ENCODE assay signal across 10 cellular contexts in the genomic region with DNA sequence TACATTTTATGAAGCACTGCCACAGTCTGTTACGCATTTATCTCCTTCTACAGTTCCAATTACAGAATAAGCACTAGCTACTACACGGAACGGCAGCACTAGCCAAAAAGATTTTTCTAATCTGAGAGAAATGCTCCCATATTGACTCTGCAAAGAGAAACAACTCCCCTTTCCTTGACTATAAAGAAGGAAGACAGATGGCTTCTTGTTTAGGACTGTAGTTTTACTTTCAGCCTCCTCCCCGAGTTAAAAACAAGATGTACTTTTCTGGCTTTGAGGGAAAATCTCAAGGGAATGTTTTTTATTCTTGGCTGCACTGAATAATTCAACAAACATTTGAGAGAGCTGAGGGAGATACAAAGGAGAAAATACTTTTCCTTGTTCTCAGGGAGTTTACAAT. TPM values are rescaled to one million over a fixed set of nuclear protein-coding genes. Genes with fewer than 3 reads are reported as not detected.
A peak's percentile ranks its signal among the peaks of the same experiment; 100 is the strongest.
DNase-seq lines count a peak whose midpoint lies in the region; ATAC-seq, FAIRE-seq and TF ChIP-seq lines count a peak whose summit lies in the region.
"Had no signal": no experiment of that assay in that cellular context is flagged by ENCODE, and none has a peak within 500 bp of the region (broad histone marks: within the 10 kb centered on the region; RNA-seq: fewer than 3 reads in every experiment).

No MANE protein-coding gene starts in this region.

- peak overlapping the region; percentile 90 for H3K9ac ChIP-seq in GM23248

- H3K36me3 ChIP-seq in GM23248 (ENCODE audit: low read depth) (no peaks in the 10 kb centered on the region), WERI-Rb-1 (peaks cover 3% of the 10 kb centered on the region; the same call in 1 of the 2 replicates)
- H3K36me3 ChIP-seq: pancreas had no signal

- TF ChIP-seq CTCF in WERI-Rb-1 (IDR thresholded peaks at IDR 0.05; ENCODE audit: low read depth, low read length) = no peak
- no peak for TF ChIP-seq CTCF in fibroblast of the aortic adventitia (IDR thresholded peaks at IDR 0.05; ENCODE audit: insufficient read depth, low read length)
- TF ChIP-seq CTCF in progenitor cell of endocrine pancreas (IDR thresholded peaks at IDR 0.05; ENCODE audit: unreplicated experiment) = no peak
- TF ChIP-seq CTCF in D721Med (IDR thresholded peaks at IDR 0.05; ENCODE audit: insufficient read depth, missing control alignments) = no peak

- peaks cover 36% of the 10 kb centered on the region for H3K4me1 ChIP-seq in GM23248 (ENCODE audit: insufficient read depth)

- H3K27me3 ChIP-seq in GM23248 (replicated peaks; ENCODE audit: insufficient read depth) = no peaks in the 10 kb centered on the region
- no peaks in the 10 kb centered on the region for H3K27me3 ChIP-seq in WERI-Rb-1 (ENCODE audit: insufficient read depth, low read depth, severe bottlenecking)
- H3K27me3 ChIP-seq: pancreas had no signal

- H3K27ac ChIP-seq in GM23248 (peak overlapping the region; percentile 80), WERI-Rb-1 (peak overlapping the region; percentile 28)
- H3K27ac ChIP-seq: pancreas had no signal

- H3F3A ChIP-seq in GM23248 (ENCODE audit: insufficient read depth) = peaks cover 32% of the 10 kb centered on the region

- H2AFZ ChIP-seq in GM23248 = peak overlapping the region; percentile 88

- no peaks in the 10 kb centered on the region for H3K36me3 Mint-ChIP-seq in progenitor cell of endocrine pancreas (ENCODE audit: insufficient read depth)

- WGBS in GM23248 (ENCODE audit: low coverage in 1 of 2, low lambda C conversion rate in 2 of 2, missing lambda C conversion rate in 2 of 2), 2 experiments = 1 to 4% methylated on average over 4 of the region's 4 CpGs

- no peaks in the 10 kb centered on the region for H3K27me3 Mint-ChIP-seq in progenitor cell of endocrine pancreas

- no peaks in the 10 kb centered on the region for H3K9me2 ChIP-seq in GM23248 (ENCODE audit: insufficient read depth)

- ATAC-seq in GM18498 (IDR thresholded peaks at IDR 0.05; ENCODE audit: unreplicated experiment) = no peak
- ATAC-seq: pancreas had no signal

- no peak for FAIRE-seq in D721Med (lab: Jason Lieb, UNC)
- FAIRE-seq: pancreas had no signal

- H3K9me3 Mint-ChIP-seq in progenitor cell of endocrine pancreas (ENCODE audit: low read depth) = no peaks in the 10 kb centered on the region
- H3K9me3 Mint-ChIP-seq: activated naive CD4-positive, alpha-beta T cell treated with anti-CD3 and anti-CD28 coated beads for 36 hours had no signal

- in situ Hi-C loops in GM23248 (cut with MboI) = no loop called here

- DNase-seq in GM23248 = peak; percentile 43
- DNase-seq in WERI-Rb-1 = no peak
- DNase-seq in fibroblast of the aortic adventitia (ENCODE audit: low read depth) = peak; percentile 66
- no peak for DNase-seq in progenitor cell of endocrine pancreas (ENCODE audit: low spot score, unreplicated experiment)
- no peak for DNase-seq in hepatic stellate cell (ENCODE audit: low spot score)
- no peak for DNase-seq in GM19238 (ENCODE audit: insufficient read length, low spot score)
- no peak for DNase-seq in D721Med (ENCODE audit: insufficient read length, low spot score)
- DNase-seq: activated naive CD4-positive, alpha-beta T cell treated with anti-CD3 and anti-CD28 coated beads for 36 hours; pancreas had no signal

- peak overlapping the region; percentile 56 for H3K27ac Mint-ChIP-seq in progenitor cell of endocrine pancreas
- H3K27ac Mint-ChIP-seq: activated naive CD4-positive, alpha-beta T cell treated with anti-CD3 and anti-CD28 coated beads for 36 hours had no signal

- peaks cover 34% of the 10 kb centered on the region for H3K4me1 Mint-ChIP-seq in progenitor cell of endocrine pancreas (ENCODE audit: low read depth)

- peak overlapping the region; percentile 84 for H3K4me2 ChIP-seq in GM23248 (ENCODE audit: unreplicated experiment)

- H3K4me3 Mint-ChIP-seq in progenitor cell of endocrine pancreas (ENCODE audit: low read depth) = no peak overlapping the region
- H3K4me3 Mint-ChIP-seq: activated naive CD4-positive, alpha-beta T cell treated with anti-CD3 and anti-CD28 coated beads for 36 hours had no signal

- H3K9me3 ChIP-seq in GM23248 (ENCODE audit: low read depth) = no peaks in the 10 kb centered on the region
- no peaks in the 10 kb centered on the region for H3K9me3 ChIP-seq in WERI-Rb-1 (ENCODE audit: severe bottlenecking)
- H3K9me3 ChIP-seq: pancreas had no signal

- H3K79me2 ChIP-seq in GM23248 (ENCODE audit: insufficient read depth) = peaks cover 19% of the 10 kb centered on the region

- H4K20me1 ChIP-seq in GM23248 (ENCODE audit: insufficient read depth) = no peaks in the 10 kb centered on the region

- peak overlapping the region; percentile 96 for H3K4me3 ChIP-seq in GM23248
- H3K4me3 ChIP-seq in WERI-Rb-1 (ENCODE audit: low read depth, low read length) = peak overlapping the region; percentile 30
- peak overlapping the region; percentile 3 for H3K4me3 ChIP-seq in fibroblast of the aortic adventitia (ENCODE audit: low read depth, low read length)
- H3K4me3 ChIP-seq: pancreas had no signal

RNA-seq across cellular contexts. Expression of gene SLC44A1, which starts 1.9 kb away (rescaled TPM):
- 52.6 and 54.6 TPM in 2 replicates for total RNA-seq in GM23248 (2014; rRNA removed; shearing (Covaris generic))
- 27.8 and 30.4 TPM in 2 replicates for polyA plus RNA-seq in GM23248 (2016; fragmentation: Nextera tagmentation; extraction: Ambion mirVana)
- total RNA-seq in fibroblast of the aortic adventitia (ENCODE audit: low replicate concordance) = 44.1 and 60.5 TPM in 2 replicates
- 48.7 and 53.5 TPM in 2 replicates for total RNA-seq in progenitor cell of endocrine pancreas

Comparison
In these comparisons a context has a peak if more than half of its experiments do, and no peak if none do; other contexts are left out.
1. DNase-seq: peak in GM23248 (single experiment) and fibroblast of the aortic adventitia (single experiment); none in WERI-Rb-1 (single experiment), progenitor cell of endocrine pancreas (single experiment), hepatic stellate cell (single experiment), GM19238 (single experiment) and D721Med (single experiment).
2. H3K4me3 ChIP-seq: peak in every context shown above with its lines; median percentile 96 in GM23248; 30 in WERI-Rb-1; 3 in fibroblast of the aortic adventitia.